14 cellular contexts compared by ENCODE assay signal in genomic region chr3:120497318-120497717, GRCh38. TPM values are rescaled to one million over a fixed set of nuclear protein-coding genes. Genes with fewer than 3 reads are reported as not detected.
DNase-seq lines count a peak whose midpoint lies in the region; ATAC-seq and TF ChIP-seq lines count a peak whose summit lies in the region.
"Had no signal": no experiment of that assay in that cellular context is flagged by ENCODE, and none has a peak within 500 bp of the region (broad histone marks: within the 10 kb centered on the region; RNA-seq: fewer than 3 reads in every experiment).

No MANE protein-coding gene starts in this region.

- no peak overlapping the region for H4K91ac ChIP-seq in mesenchymal stem cell (ENCODE audit: low read length)

- H3K27ac ChIP-seq in breast epithelium (peak overlapping the region in 1 of 2 donors; percentile 8), mesenchymal stem cell (ENCODE audit: low read length, poor library complexity, severe bottlenecking) (peak overlapping the region; percentile 91), aorta (ENCODE audit: low read depth in 1 of 2, low read length in 2 of 2) (no peak overlapping the region), dorsolateral prefrontal cortex (no peak overlapping the region)
- H3K27ac ChIP-seq: 22Rv1, colonic mucosa, SK-N-MC had no signal

- H3K9me3 Mint-ChIP-seq in MCF 10A (ENCODE audit: unreplicated experiment): peaks cover 9% of the 10 kb centered on the region

- H3K4ac ChIP-seq in mesenchymal stem cell (ENCODE audit: low read depth in 1 of 2, low read length in 2 of 2): no peak overlapping the region

- no peak overlapping the region for H3K18ac ChIP-seq in mesenchymal stem cell (ENCODE audit: low read depth in 1 of 2, low read length in 2 of 2)

- no peak overlapping the region for H2AFZ ChIP-seq in mesenchymal stem cell (ENCODE audit: low read depth, low read length)

- no peak overlapping the region for H2BK15ac ChIP-seq in mesenchymal stem cell (ENCODE audit: low read depth, poor library complexity, severe bottlenecking)

- intact Hi-C loops in MCF 10A (cut with micrococcal nuclease) (loop anchor here (2.0 kb wide), 1 partner anchor 47 kb away; the partner anchor contains the start of gene FSTL1), breast epithelium (cut with DNase I; ENCODE audit: low total_unique reads) (no loop called here), aorta (cut with DNase I) (loop anchor here (5.0 kb wide), 3 partner anchors 35 to 50 kb away; partner anchors contain the start of gene FSTL1 (in 1 of the 2)), dorsolateral prefrontal cortex (cut with DNase I) (no loop called here)

- peak overlapping the region; percentile 43 for H3K4me3 Mint-ChIP-seq in MCF 10A (ENCODE audit: unreplicated experiment)
- H3K4me3 Mint-ChIP-seq: activated CD8-positive, alpha-beta memory T cell treated with anti-CD3 and anti-CD28 coated beads, Interleukin-2, amount 10 ng/mL, durations not matched to agents 7 days and 5 days had no signal

- peak; percentile 84 for DNase-seq in MCF 10A (ENCODE audit: unreplicated experiment)
- no peak for DNase-seq in breast epithelium (ENCODE audit: low spot score in 2 of 2)
- DNase-seq in dedifferentiated amniotic fluid mesenchymal stem cell (ENCODE audit: extremely low spot score): peak; percentile 98
- peak; percentile 44 for DNase-seq in mesenchymal stem cell
- no peak for DNase-seq in aorta
- no peak for DNase-seq in dorsolateral prefrontal cortex
- DNase-seq in NCI-H69 (lab: John Stamatoyannopoulos, UW): no peak
- DNase-seq: activated CD8-positive, alpha-beta memory T cell treated with anti-CD3 and anti-CD28 coated beads, Interleukin-2, amount 10 ng/mL, durations not matched to agents 7 days and 5 days; colonic mucosa; NCI-H187 treated with DMSO at 0.1 percent for 48 hours; stimulated activated CD4-positive, alpha-beta T cell treated with anti-CD3 and anti-CD28 coated beads, Interleukin-1b, Interleukin-23, amount 100 ng/mL, for 48 hours had no signal

- H3K23ac ChIP-seq in mesenchymal stem cell (ENCODE audit: low read length in 2 of 2): no peak overlapping the region

- H4K8ac ChIP-seq in mesenchymal stem cell (ENCODE audit: low read length): no peak overlapping the region

- TF ChIP-seq POLR2A in breast epithelium (IDR thresholded peaks at IDR 0.05): no peak

- H3K9ac ChIP-seq in mesenchymal stem cell (ENCODE audit: low read length): peak overlapping the region; percentile 87

- CTCF ChIA-PET in MCF 10A (lab: Yijun Ruan, JAX): interaction anchor here (0.8 to 1.3 kb wide), 3 partner anchors 12 to 80 kb away, joined by 3 read pairs; no protein-coding TSS in a partner anchor

- H3K36me3 ChIP-seq in breast epithelium (no peaks in the 10 kb centered on the region), mesenchymal stem cell (ENCODE audit: control insufficient read depth in 1 of 2, insufficient read depth in 2 of 2, low read depth in 1 of 2, low read length in 2 of 2) (no peaks in the 10 kb centered on the region), aorta (ENCODE audit: control insufficient read depth in 1 of 2, insufficient read depth in 2 of 2, low read length in 1 of 2) (peaks cover 0 to 2% of the 10 kb centered on the region in 2 donors)
- H3K36me3 ChIP-seq: colonic mucosa had no signal

- no peak overlapping the region for H3K4me2 ChIP-seq in mesenchymal stem cell (ENCODE audit: low read length, poor library complexity, severe bottlenecking)

- ATAC-seq in aorta (ENCODE audit: low FRiP score) (peak; percentile 75), HG02678 (IDR thresholded peaks at IDR 0.05; ENCODE audit: unreplicated experiment) (no peak)
- ATAC-seq: activated CD8-positive, alpha-beta memory T cell treated with anti-CD3 and anti-CD28 coated beads, Interleukin-2, amount 10 ng/mL, durations not matched to agents 7 days and 5 days had no signal

- H3K4me1 Mint-ChIP-seq in MCF 10A (ENCODE audit: insufficient read depth, unreplicated experiment): peaks cover 25% of the 10 kb centered on the region
- H3K4me1 Mint-ChIP-seq: activated CD8-positive, alpha-beta memory T cell treated with anti-CD3 and anti-CD28 coated beads, Interleukin-2, amount 10 ng/mL, durations not matched to agents 7 days and 5 days had no signal

- no peak overlapping the region for H2BK5ac ChIP-seq in mesenchymal stem cell (ENCODE audit: low read depth, low read length, poor library complexity, severe bottlenecking)

- 100% methylated on average over 1 of the region's 2 CpGs for WGBS in mesenchymal stem cell
- WGBS in aorta, 2 donors: 3 to 8% methylated on average over 2 of the region's 2 CpGs

- no peak overlapping the region for H2BK12ac ChIP-seq in mesenchymal stem cell (ENCODE audit: low read length in 2 of 2)

- no peak overlapping the region for H2BK120ac ChIP-seq in mesenchymal stem cell (ENCODE audit: low read depth, low read length)

- H3K4me1 ChIP-seq in breast epithelium (peaks cover 0 to 4% of the 10 kb centered on the region in 2 donors), mesenchymal stem cell (ENCODE audit: control insufficient read depth, insufficient read depth, low read depth, low read length) (peaks cover 1% of the 10 kb centered on the region), aorta (ENCODE audit: control insufficient read depth in 1 of 2, insufficient read depth in 2 of 2, low read length in 2 of 2) (peaks cover 0 to 1% of the 10 kb centered on the region in 2 donors)
- H3K4me1 ChIP-seq: colonic mucosa had no signal

- peak overlapping the region; percentile 78 for H3K27ac Mint-ChIP-seq in MCF 10A (ENCODE audit: low read depth, unreplicated experiment)
- H3K27ac Mint-ChIP-seq: activated CD8-positive, alpha-beta memory T cell treated with anti-CD3 and anti-CD28 coated beads, Interleukin-2, amount 10 ng/mL, durations not matched to agents 7 days and 5 days had no signal

- H2AK5ac ChIP-seq in mesenchymal stem cell (ENCODE audit: low read length, severe bottlenecking): no peak overlapping the region

- H3K4me3 ChIP-seq in breast epithelium: no peak overlapping the region
- H3K4me3 ChIP-seq in mesenchymal stem cell (ENCODE audit: insufficient read depth in 1 of 2, low read depth in 1 of 2, low read length in 2 of 2): peak overlapping the region in 1 of 2 experiments; percentile 46
- H3K4me3 ChIP-seq in aorta (ENCODE audit: low read length in 2 of 2): no peak overlapping the region
- H3K4me3 ChIP-seq in dorsolateral prefrontal cortex: no peak overlapping the region
- H3K4me3 ChIP-seq: colonic mucosa, SK-N-MC had no signal

- H3K9me3 ChIP-seq in breast epithelium (no peaks in the 10 kb centered on the region), mesenchymal stem cell (ENCODE audit: control insufficient read depth, low read length) (peaks cover 6% of the 10 kb centered on the region), aorta (ENCODE audit: control insufficient read depth, low read length) (no peaks in the 10 kb centered on the region)
- H3K9me3 ChIP-seq: colonic mucosa had no signal

- no peaks in the 10 kb centered on the region for H3K27me3 Mint-ChIP-seq in MCF 10A (ENCODE audit: insufficient read depth, unreplicated experiment)

- no peak for TF ChIP-seq CTCF in MCF 10A (IDR thresholded peaks at IDR 0.05; ENCODE audit: unreplicated experiment)
- no peak for TF ChIP-seq CTCF in breast epithelium (IDR thresholded peaks at IDR 0.05)
- TF ChIP-seq CTCF in dorsolateral prefrontal cortex (IDR thresholded peaks at IDR 0.05 in 54 of 56, conservative IDR thresholded peaks at IDR 0.05 in 2 of 56; ENCODE audit: low read depth in 1 of 56, partially characterized antibody in 56 of 56): no peak

- no peaks in the 10 kb centered on the region for H3K27me3 ChIP-seq in breast epithelium
- no peaks in the 10 kb centered on the region for H3K27me3 ChIP-seq in mesenchymal stem cell (ENCODE audit: control insufficient read depth in 1 of 2, insufficient read depth in 1 of 2, low read length in 2 of 2)
- no peaks in the 10 kb centered on the region for H3K27me3 ChIP-seq in aorta (ENCODE audit: control insufficient read depth in 1 of 2, insufficient read depth in 2 of 2, low read length in 1 of 2)
- H3K27me3 ChIP-seq in dorsolateral prefrontal cortex: no peaks in the 10 kb centered on the region
- H3K27me3 ChIP-seq: colonic mucosa had no signal

- H3K36me3 Mint-ChIP-seq in MCF 10A (ENCODE audit: insufficient read depth, unreplicated experiment): no peaks in the 10 kb centered on the region

- peaks cover 1% of the 10 kb centered on the region for H3K79me1 ChIP-seq in mesenchymal stem cell (replicated peaks; ENCODE audit: low read length, poor library complexity, severe bottlenecking)

- no peak overlapping the region for H3K14ac ChIP-seq in mesenchymal stem cell (ENCODE audit: low read length in 2 of 2)

- BruUV-seq in MCF 10A (replicated peaks; lab: Mats Ljungman, UMichigan): no TSS peak

- POLR2A ChIA-PET in MCF 10A (lab: Yijun Ruan, JAX): no interaction called here

RNA-seq across cellular contexts. Expression of gene FSTL1, which starts 46.5 kb away (rescaled TPM):
- total RNA-seq in MCF 10A (2022) (49.4 and 56.4 TPM in 2 replicates), breast epithelium (1,000 to 10,000 TPM in 1 of 3 donors, 100 to 1,000 TPM in 2; 225 to 1,263 (median 355) TPM), aorta (100 to 1,000 TPM; 716 to 833 TPM), dorsolateral prefrontal cortex (100 to 1,000 TPM in 4 of 120 experiments, 10 to 100 TPM in 116; 27.6 to 130 (median 46.8) TPM)
- 544 TPM for polyA plus RNA-seq in mesenchymal stem cell (2013, experiment 1 of 2)
- polyA plus RNA-seq in mesenchymal stem cell (2013, experiment 2 of 2): 562 TPM
- polyA plus RNA-seq in aorta: 100 to 1,000 TPM; 103 to 319 TPM

Comparison
In these comparisons a context has a peak if more than half of its experiments do, and no peak if none do; other contexts are left out.
1. DNase-seq: peak in MCF 10A (single experiment), dedifferentiated amniotic fluid mesenchymal stem cell (single experiment) and mesenchymal stem cell (single experiment); none in breast epithelium (0 of 2), aorta (0 of 2), dorsolateral prefrontal cortex (0 of 10) and NCI-H69 (single experiment).
2. intact Hi-C loops: an anchor here in MCF 10A (2.0 kb wide) and aorta (5.0 kb wide); none called in breast epithelium and dorsolateral prefrontal cortex.